20 cellular contexts compared by ENCODE assay signal in the genomic region with DNA sequence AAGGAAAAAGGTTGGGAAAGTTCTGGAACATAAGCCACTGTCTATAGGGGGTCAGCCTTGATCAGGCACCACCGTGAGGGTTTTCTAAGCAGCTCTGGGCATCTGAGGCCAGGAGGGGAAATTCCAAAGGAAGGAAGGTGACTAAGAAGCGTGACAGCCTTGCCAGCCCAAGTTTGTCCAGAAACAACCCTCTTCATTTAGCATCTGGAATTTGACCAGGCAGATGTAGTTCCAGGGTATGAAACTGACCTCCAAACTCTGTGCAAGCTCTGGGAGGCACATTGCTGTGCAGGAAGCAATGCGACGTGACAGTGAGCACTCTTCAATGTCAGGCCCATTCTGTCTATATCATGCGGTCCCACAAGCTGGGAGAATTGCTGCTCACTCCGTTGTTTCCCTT.
A peak's percentile ranks its signal among the peaks of the same experiment; 100 is the strongest.
DNase-seq lines count a peak whose midpoint lies in the region; ATAC-seq, FAIRE-seq and TF ChIP-seq lines count a peak whose summit lies in the region.
"Had no signal": no experiment of that assay in that cellular context is flagged by ENCODE, and none has a peak within 500 bp of the region (broad histone marks: within the 10 kb centered on the region; RNA-seq: fewer than 3 reads in every experiment).

No MANE protein-coding gene starts in this region.

- intact Hi-C loops in HepG2 (cut with micrococcal nuclease; ENCODE audit: unreplicated experiment) = no loop called here

- no peak for TF ChIP-seq CTCF in bronchial epithelial cell (IDR thresholded peaks at IDR 0.05; ENCODE audit: insufficient read depth, low read length, severe bottlenecking)
- no peak for TF ChIP-seq CTCF in HepG2 (CRISPR knock-in tag; IDR thresholded peaks at IDR 0.05)
- TF ChIP-seq CTCF in WERI-Rb-1 (IDR thresholded peaks at IDR 0.05; ENCODE audit: low read depth, low read length) = no peak

- no peaks in the 10 kb centered on the region for H4K20me1 ChIP-seq in HepG2 (ENCODE audit: insufficient read depth, low read length)

- H3K4me1 ChIP-seq in HepG2 (ENCODE audit: insufficient read depth, low read length) = peaks cover 43% of the 10 kb centered on the region
- H3K4me1 ChIP-seq: Caco-2 had no signal

- H3K9me3 ChIP-seq in HepG2 (ENCODE audit: low read length) (no peaks in the 10 kb centered on the region), WERI-Rb-1 (ENCODE audit: severe bottlenecking) (no peaks in the 10 kb centered on the region)
- H3K9me3 ChIP-seq: Caco-2, esophagus squamous epithelium, right lobe of liver, stomach, vagina had no signal

- in situ Hi-C loops in HepG2 (cut with HindIII; ENCODE audit: extremely low pct_ligation_motif_present, low pct_unique_long_range_greater_than_20kb) = no loop called here

- ATAC-seq in HepG2 (peak; percentile 60; the same call in 2 of the 3 replicates), HG03135 (IDR thresholded peaks at IDR 0.05; ENCODE audit: unreplicated experiment) (no peak)

- H3K4me2 ChIP-seq in HepG2 (ENCODE audit: low read depth, low read length) = peak overlapping the region; percentile 16; the same call in 1 of the 2 replicates

- H3K4me3 ChIP-seq in bronchial epithelial cell (ENCODE audit: low read depth, low read length) (no peak overlapping the region), HepG2 (replicated peaks in 1 of 3; ENCODE audit: insufficient read depth in 1 of 3, low read depth in 2 of 3, low read length in 3 of 3) (no peak overlapping the region), WERI-Rb-1 (ENCODE audit: low read depth, low read length) (no peak overlapping the region)
- H3K4me3 ChIP-seq: esophagus squamous epithelium, right lobe of liver, stomach, vagina had no signal

- no peak for TF ChIP-seq POLR2A in HepG2 (IDR thresholded peaks at IDR 0.05; ENCODE audit: insufficient read depth in 1 of 2, low read depth in 2 of 2, low read length in 2 of 2)

- no peak overlapping the region for H2AFZ ChIP-seq in HepG2 (ENCODE audit: low read length)

- POLR2A ChIA-PET in HepG2 (lab: Yijun Ruan, JAX) = no interaction called here

- H3K27ac ChIP-seq in HepG2 (ENCODE audit: extremely low read length, insufficient read depth, low read length) (no peak overlapping the region), WERI-Rb-1 (no peak overlapping the region)
- H3K27ac ChIP-seq: esophagus squamous epithelium, right lobe of liver, stomach, vagina had no signal

- H3K79me2 ChIP-seq in HepG2 (ENCODE audit: insufficient read depth, low read length) = no peaks in the 10 kb centered on the region

- no peak for TF ChIP-seq RAD21 in HepG2 (CRISPR knock-in tag; IDR thresholded peaks at IDR 0.05)

- no TSS peak for BruUV-seq in HepG2 (replicated peaks; lab: Mats Ljungman, UMichigan)

- TF ChIP-seq EP300 in HepG2 (IDR thresholded peaks at IDR 0.05; ENCODE audit: low read depth in 2 of 2, low read length in 2 of 2) (no peak), HepG2 (CRISPR knock-in tag; IDR thresholded peaks at IDR 0.05; ENCODE audit: borderline replicate concordance) (no peak)

- no peak for FAIRE-seq in bronchial epithelial cell (lab: Jason Lieb, UNC)
- no peak for FAIRE-seq in HepG2 (lab: Jason Lieb, UNC)
- FAIRE-seq: kidney had no signal

- H3K36me3 ChIP-seq in bronchial epithelial cell (ENCODE audit: control insufficient read depth, insufficient read depth, low read length) = no peaks in the 10 kb centered on the region
- H3K36me3 ChIP-seq in HepG2 (replicated peaks in 1 of 2; ENCODE audit: control insufficient read depth in 1 of 2, insufficient read depth in 2 of 2, low read length in 2 of 2) = no peaks in the 10 kb centered on the region
- no peaks in the 10 kb centered on the region for H3K36me3 ChIP-seq in WERI-Rb-1
- H3K36me3 ChIP-seq: esophagus squamous epithelium, right lobe of liver, stomach, vagina had no signal

- H3K9ac ChIP-seq in HepG2 (ENCODE audit: insufficient read depth, low read depth, low read length) = no peak overlapping the region

- CTCF ChIA-PET in HepG2 (lab: Yijun Ruan, JAX; ENCODE audit: low intra/inter-chr PET ratio, low total read pairs) = no interaction called here

- 40% methylated on average over 6 of the region's 6 CpGs for WGBS in HepG2 (ENCODE audit: low lambda C conversion rate)

- DNase-seq in AG08395 (ENCODE audit: low spot score) (peak; percentile 36), HT1080 (ENCODE audit: low read depth) (peak; percentile 82), bronchial epithelial cell (ENCODE audit: low read depth) (peak; percentile 53), HepG2 (ENCODE audit: low spot score) (no peak), NCI-H128 (lab: John Stamatoyannopoulos, UW; ENCODE audit: unreplicated experiment) (no peak), WERI-Rb-1 (no peak), NCI-H446 treated with DMSO at 0.1 percent for 48 hours (lab: John Stamatoyannopoulos, UW) (no peak)
- DNase-seq: activated CD4-positive, alpha-beta T cell treated with anti-CD3 and anti-CD28 coated beads, Interleukin-2, amount 50 U/mL, for 4 hours; activated naive CD4-positive, alpha-beta T cell treated with anti-CD3 and anti-CD28 coated beads for 36 hours; activated T-cell treated with anti-CD3 and anti-CD28 coated beads for 4 hours; AML-193; Caco-2; esophagus squamous epithelium; kidney; OCI-M1; right lobe of liver; stimulated activated CD4-positive, alpha-beta T cell treated with anti-CD3 and anti-CD28 coated beads, Interleukin-1b, Interleukin-23, amount 100 ng/mL, for 48 hours; stomach had no signal

- H3K27me3 ChIP-seq in bronchial epithelial cell (ENCODE audit: control insufficient read depth, insufficient read depth, low read length) = no peaks in the 10 kb centered on the region
- peaks cover 4 to 16% of the 10 kb centered on the region in 2 experiments; a peak in 3 of 5 replicates for H3K27me3 ChIP-seq in HepG2 (ENCODE audit: control insufficient read depth in 1 of 2, insufficient read depth in 2 of 2, low read length in 2 of 2)
- no peaks in the 10 kb centered on the region for H3K27me3 ChIP-seq in WERI-Rb-1 (ENCODE audit: insufficient read depth, low read depth, severe bottlenecking)
- H3K27me3 ChIP-seq: right lobe of liver, vagina had no signal

TF ChIP-seq in HepG2, 621 proteins besides CTCF, POLR2A, EP300 and RAD21:
- TF ChIP-seq, protein P1, sequence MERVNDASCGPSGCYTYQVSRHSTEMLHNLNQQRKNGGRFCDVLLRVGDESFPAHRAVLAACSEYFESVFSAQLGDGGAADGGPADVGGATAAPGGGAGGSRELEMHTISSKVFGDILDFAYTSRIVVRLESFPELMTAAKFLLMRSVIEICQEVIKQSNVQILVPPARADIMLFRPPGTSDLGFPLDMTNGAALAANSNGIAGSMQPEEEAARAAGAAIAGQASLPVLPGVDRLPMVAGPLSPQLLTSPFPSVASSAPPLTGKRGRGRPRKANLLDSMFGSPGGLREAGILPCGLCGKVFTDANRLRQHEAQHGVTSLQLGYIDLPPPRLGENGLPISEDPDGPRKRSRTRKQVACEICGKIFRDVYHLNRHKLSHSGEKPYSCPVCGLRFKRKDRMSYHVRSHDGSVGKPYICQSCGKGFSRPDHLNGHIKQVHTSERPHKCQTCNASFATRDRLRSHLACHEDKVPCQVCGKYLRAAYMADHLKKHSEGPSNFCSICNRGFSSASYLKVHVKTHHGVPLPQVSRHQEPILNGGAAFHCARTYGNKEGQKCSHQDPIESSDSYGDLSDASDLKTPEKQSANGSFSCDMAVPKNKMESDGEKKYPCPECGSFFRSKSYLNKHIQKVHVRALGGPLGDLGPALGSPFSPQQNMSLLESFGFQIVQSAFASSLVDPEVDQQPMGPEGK (CRISPR knock-in tag; IDR thresholded peaks at IDR 0.05) = no peak
- TF ChIP-seq ZNF510 (CRISPR knock-in tag; IDR thresholded peaks at IDR 0.05; ENCODE audit: low read depth) = no peak
- TF ChIP-seq, protein P2, sequence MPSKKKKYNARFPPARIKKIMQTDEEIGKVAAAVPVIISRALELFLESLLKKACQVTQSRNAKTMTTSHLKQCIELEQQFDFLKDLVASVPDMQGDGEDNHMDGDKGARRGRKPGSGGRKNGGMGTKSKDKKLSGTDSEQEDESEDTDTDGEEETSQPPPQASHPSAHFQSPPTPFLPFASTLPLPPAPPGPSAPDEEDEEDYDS (CRISPR knock-in tag; IDR thresholded peaks at IDR 0.05) = no peak
- TF ChIP-seq, protein P3, sequence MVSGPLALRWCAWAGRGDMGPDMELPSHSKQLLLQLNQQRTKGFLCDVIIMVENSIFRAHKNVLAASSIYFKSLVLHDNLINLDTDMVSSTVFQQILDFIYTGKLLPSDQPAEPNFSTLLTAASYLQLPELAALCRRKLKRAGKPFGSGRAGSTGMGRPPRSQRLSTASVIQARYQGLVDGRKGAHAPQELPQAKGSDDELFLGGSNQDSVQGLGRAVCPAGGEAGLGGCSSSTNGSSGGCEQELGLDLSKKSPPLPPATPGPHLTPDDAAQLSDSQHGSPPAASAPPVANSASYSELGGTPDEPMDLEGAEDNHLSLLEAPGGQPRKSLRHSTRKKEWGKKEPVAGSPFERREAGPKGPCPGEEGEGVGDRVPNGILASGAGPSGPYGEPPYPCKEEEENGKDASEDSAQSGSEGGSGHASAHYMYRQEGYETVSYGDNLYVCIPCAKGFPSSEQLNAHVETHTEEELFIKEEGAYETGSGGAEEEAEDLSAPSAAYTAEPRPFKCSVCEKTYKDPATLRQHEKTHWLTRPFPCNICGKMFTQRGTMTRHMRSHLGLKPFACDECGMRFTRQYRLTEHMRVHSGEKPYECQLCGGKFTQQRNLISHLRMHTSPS (CRISPR knock-in tag; IDR thresholded peaks at IDR 0.05; ENCODE audit: low read depth) = no peak
- no peak for TF ChIP-seq SRSF9 (IDR thresholded peaks at IDR 0.05; ENCODE audit: borderline replicate concordance, insufficient read depth, low read depth, low read length, poor library complexity, severe bottlenecking)
- no peak for TF ChIP-seq ZNF567 (CRISPR knock-in tag; IDR thresholded peaks at IDR 0.05; ENCODE audit: borderline replicate concordance)

Comparison
In these comparisons a context has a peak if more than half of its experiments do, and no peak if none do; other contexts are left out.
1. DNase-seq: peak in AG08395 (single experiment), HT1080 (single experiment) and bronchial epithelial cell (single experiment); none in HepG2 (single experiment), NCI-H128 (single experiment), WERI-Rb-1 (single experiment) and NCI-H446 treated with DMSO at 0.1 percent for 48 hours (single experiment).